18 cellular contexts compared by ENCODE assay signal in genomic region chr12:63967358-63967757, GRCh38.
DNase-seq lines count a peak whose midpoint lies in the region; ATAC-seq and TF ChIP-seq lines count a peak whose summit lies in the region.
"Had no signal": no experiment of that assay in that cellular context is flagged by ENCODE, and none has a peak within 500 bp of the region (broad histone marks: within the 10 kb centered on the region; RNA-seq: fewer than 3 reads in every experiment).

No MANE protein-coding gene starts in this region.

- WGBS in endodermal cell (ENCODE audit: insufficient coverage in 1 of 2, insufficient read length in 1 of 2), 2 experiments = 72 to 89% methylated on average over 5 of the region's 5 CpGs

- DNase-seq in GM03348 (ENCODE audit: low spot score) = peak; percentile 10
- peak; percentile 60 for DNase-seq in RPMI7951 (ENCODE audit: low read depth)
- DNase-seq in endodermal cell = no peak
- no peak for DNase-seq in stimulated activated CD4-positive, alpha-beta T cell treated with anti-CD3 and anti-CD28 coated beads, Interleukin-1b, Interleukin-23, amount 100 ng/mL, for 48 hours
- no peak for DNase-seq in COLO829 (ENCODE audit: low spot score)
- DNase-seq in ureter (ENCODE audit: low spot score) = no peak
- DNase-seq: activated CD8-positive, alpha-beta memory T cell treated with anti-CD3 and anti-CD28 coated beads, Interleukin-2, amount 10 ng/mL, durations not matched to agents 7 days and 5 days; activated naive CD8-positive, alpha-beta T cell treated with anti-CD3 and anti-CD28 coated beads for 36 hours; effector CD4-positive, alpha-beta T cell; Karpas-422; mucosa of descending colon; NCI-H2081; SIG-M5; stimulated activated CD4-positive, alpha-beta T cell treated with anti-CD3 and anti-CD28 coated beads, Interleukin-4, amount 100 ng/mL, for 4 hours had no signal

- H3K4me1 Mint-ChIP-seq in endodermal cell = peaks cover 13% of the 10 kb centered on the region
- H3K4me1 Mint-ChIP-seq in nephron = peaks cover 33% of the 10 kb centered on the region
- H3K4me1 Mint-ChIP-seq in activated T-helper 17 cell treated with anti-CD3 and anti-CD28 coated beads, Interleukin-2, amount 50 U/mL, for 72 hours = no peaks in the 10 kb centered on the region
- H3K4me1 Mint-ChIP-seq: activated CD8-positive, alpha-beta memory T cell treated with anti-CD3 and anti-CD28 coated beads, Interleukin-2, amount 10 ng/mL, durations not matched to agents 7 days and 5 days; activated naive CD8-positive, alpha-beta T cell treated with anti-CD3 and anti-CD28 coated beads for 36 hours had no signal

- no peaks in the 10 kb centered on the region for H3K9me3 ChIP-seq in endodermal cell (ENCODE audit: control insufficient read depth, low read length)
- H3K9me3 ChIP-seq: mucosa of descending colon had no signal

- no peaks in the 10 kb centered on the region for H3K4me1 ChIP-seq in endodermal cell (ENCODE audit: control insufficient read depth, insufficient read depth, low read length)

- H3K4me3 Mint-ChIP-seq in endodermal cell = no peak overlapping the region
- no peak overlapping the region for H3K4me3 Mint-ChIP-seq in nephron
- H3K4me3 Mint-ChIP-seq in activated T-helper 17 cell treated with anti-CD3 and anti-CD28 coated beads, Interleukin-2, amount 50 U/mL, for 72 hours = no peak overlapping the region
- H3K4me3 Mint-ChIP-seq: activated CD8-positive, alpha-beta memory T cell treated with anti-CD3 and anti-CD28 coated beads, Interleukin-2, amount 10 ng/mL, durations not matched to agents 7 days and 5 days; activated naive CD8-positive, alpha-beta T cell treated with anti-CD3 and anti-CD28 coated beads for 36 hours; CD14-positive monocyte; stimulated activated naive CD8-positive, alpha-beta T cell treated with anti-CD3 and anti-CD28 coated beads, Interleukin-15, Interleukin-2, amounts not matched to agents 100 ng/mL and 50 ng/mL, for 24 hours had no signal

- H3K27ac ChIP-seq in endodermal cell (ENCODE audit: low read depth, low read length) = no peak overlapping the region

- H3K27me3 Mint-ChIP-seq in endodermal cell (ENCODE audit: insufficient read depth) (no peaks in the 10 kb centered on the region), nephron (ENCODE audit: low read depth) (no peaks in the 10 kb centered on the region)
- H3K27me3 Mint-ChIP-seq in activated T-helper 17 cell treated with anti-CD3 and anti-CD28 coated beads, Interleukin-2, amount 50 U/mL, for 72 hours = peaks cover 14% of the 10 kb centered on the region

- no peak for ATAC-seq in activated T-helper 17 cell treated with anti-CD3 and anti-CD28 coated beads, Interleukin-2, amount 50 U/mL, for 72 hours (replicated peaks)
- ATAC-seq: activated CD8-positive, alpha-beta memory T cell treated with anti-CD3 and anti-CD28 coated beads, Interleukin-2, amount 10 ng/mL, durations not matched to agents 7 days and 5 days; mucosa of descending colon had no signal

- no peak overlapping the region for H3K9ac ChIP-seq in endodermal cell (ENCODE audit: extremely low read depth, low read length, poor library complexity, severe bottlenecking)

- H3K9me3 Mint-ChIP-seq in endodermal cell (no peaks in the 10 kb centered on the region), nephron (no peaks in the 10 kb centered on the region)
- no peaks in the 10 kb centered on the region for H3K9me3 Mint-ChIP-seq in activated T-helper 17 cell treated with anti-CD3 and anti-CD28 coated beads, Interleukin-2, amount 50 U/mL, for 72 hours
- H3K9me3 Mint-ChIP-seq: activated naive CD8-positive, alpha-beta T cell treated with anti-CD3 and anti-CD28 coated beads for 36 hours; CD14-positive monocyte; stimulated activated naive CD8-positive, alpha-beta T cell treated with anti-CD3 and anti-CD28 coated beads, Interleukin-15, Interleukin-2, amounts not matched to agents 100 ng/mL and 50 ng/mL, for 24 hours had no signal

- H3K36me3 Mint-ChIP-seq in endodermal cell (ENCODE audit: low read depth) (no peaks in the 10 kb centered on the region), nephron (ENCODE audit: low read depth) (peaks cover 5% of the 10 kb centered on the region)
- H3K36me3 Mint-ChIP-seq in activated T-helper 17 cell treated with anti-CD3 and anti-CD28 coated beads, Interleukin-2, amount 50 U/mL, for 72 hours (ENCODE audit: low read depth) = no peaks in the 10 kb centered on the region
- H3K36me3 Mint-ChIP-seq: activated CD8-positive, alpha-beta memory T cell treated with anti-CD3 and anti-CD28 coated beads, Interleukin-2, amount 10 ng/mL, durations not matched to agents 7 days and 5 days; activated naive CD8-positive, alpha-beta T cell treated with anti-CD3 and anti-CD28 coated beads for 36 hours; CD14-positive monocyte had no signal

- H3K27ac Mint-ChIP-seq in endodermal cell (peak overlapping the region; percentile 8), nephron (peak overlapping the region; percentile 64 to 73 (median 66))
- no peak overlapping the region for H3K27ac Mint-ChIP-seq in activated T-helper 17 cell treated with anti-CD3 and anti-CD28 coated beads, Interleukin-2, amount 50 U/mL, for 72 hours
- H3K27ac Mint-ChIP-seq: activated CD8-positive, alpha-beta memory T cell treated with anti-CD3 and anti-CD28 coated beads, Interleukin-2, amount 10 ng/mL, durations not matched to agents 7 days and 5 days; activated naive CD8-positive, alpha-beta T cell treated with anti-CD3 and anti-CD28 coated beads for 36 hours; stimulated activated naive CD8-positive, alpha-beta T cell treated with anti-CD3 and anti-CD28 coated beads, Interleukin-15, Interleukin-2, amounts not matched to agents 100 ng/mL and 50 ng/mL, for 24 hours had no signal

- no peak for TF ChIP-seq CTCF in endodermal cell (conservative IDR thresholded peaks at IDR 0.05)
- no peak for TF ChIP-seq CTCF in nephron (IDR thresholded peaks at IDR 0.05; ENCODE audit: unreplicated experiment in 3 of 3)

- no peaks in the 10 kb centered on the region for H3K27me3 ChIP-seq in endodermal cell (ENCODE audit: control insufficient read depth, insufficient read depth, low read length, poor library complexity, severe bottlenecking)

- no peak overlapping the region for H3K4me3 ChIP-seq in endodermal cell (ENCODE audit: low read length)
- H3K4me3 ChIP-seq: mucosa of descending colon had no signal

- H3K36me3 ChIP-seq in endodermal cell (ENCODE audit: control insufficient read depth, insufficient read depth, low read length) = no peaks in the 10 kb centered on the region

Comparison
In these comparisons a context has a peak if more than half of its experiments do, and no peak if none do; other contexts are left out.
1. DNase-seq: peak in GM03348 (single experiment) and RPMI7951 (single experiment); none in endodermal cell (single experiment), stimulated activated CD4-positive, alpha-beta T cell treated with anti-CD3 and anti-CD28 coated beads, Interleukin-1b, Interleukin-23, amount 100 ng/mL, for 48 hours (single experiment), COLO829 (single experiment) and ureter (single experiment).